Comparison of ENCODE assay signal across 15 cellular contexts in the genomic region with DNA sequence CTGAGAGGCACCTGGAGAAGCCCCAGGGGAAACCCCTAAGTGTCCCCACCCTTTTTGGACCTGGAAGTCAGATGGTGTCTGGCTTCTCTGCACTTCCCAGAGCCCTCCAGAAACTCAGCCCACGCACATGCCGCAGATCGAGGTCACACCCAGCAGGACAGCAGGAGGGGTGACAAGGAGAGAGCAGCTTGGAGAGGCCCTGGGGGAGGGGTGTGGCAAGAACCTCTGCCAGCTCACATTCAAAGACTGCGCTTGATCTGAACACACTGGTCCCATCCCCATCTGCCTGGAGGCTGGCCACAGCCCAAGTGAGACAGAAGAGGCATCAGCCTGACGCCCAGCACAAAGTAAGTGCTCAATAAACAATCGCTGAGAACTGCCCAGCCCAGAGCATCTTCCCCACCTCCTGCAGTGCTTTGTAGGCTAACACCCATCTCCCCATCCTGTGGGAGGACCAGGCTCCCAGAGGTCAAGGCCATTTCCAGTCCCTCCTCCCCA. TPM values are rescaled to one million over a fixed set of nuclear protein-coding genes. Genes with fewer than 3 reads are reported as not detected.
DNase-seq lines count a peak whose midpoint lies in the region; ATAC-seq, FAIRE-seq and TF ChIP-seq lines count a peak whose summit lies in the region.
"Had no signal": no experiment of that assay in that cellular context is flagged by ENCODE, and none has a peak within 500 bp of the region (broad histone marks: within the 10 kb centered on the region; RNA-seq: fewer than 3 reads in every experiment).

No MANE protein-coding gene starts in this region.

- H3K9ac ChIP-seq in NT2/D1 (ENCODE audit: insufficient read length, low read depth), result peak overlapping the region; percentile 21

- H3K4me1 ChIP-seq in NT2/D1 (ENCODE audit: insufficient read depth, insufficient read length) (peaks cover 8% of the 10 kb centered on the region), right atrium auricular region (no peaks in the 10 kb centered on the region), SJCRH30 (no peaks in the 10 kb centered on the region)

- H3K36me3 ChIP-seq in NT2/D1 (ENCODE audit: insufficient read depth, insufficient read length, low read length), result no peaks in the 10 kb centered on the region
- H3K36me3 ChIP-seq in bronchial epithelial cell (ENCODE audit: control insufficient read depth, insufficient read depth, low read length), result no peaks in the 10 kb centered on the region
- H3K36me3 ChIP-seq in right atrium auricular region, result no peaks in the 10 kb centered on the region
- no peaks in the 10 kb centered on the region for H3K36me3 ChIP-seq in SJCRH30

- no peaks in the 10 kb centered on the region for H3K9me3 ChIP-seq in NT2/D1 (ENCODE audit: insufficient read depth, low read length)
- H3K9me3 ChIP-seq in right atrium auricular region, result no peaks in the 10 kb centered on the region
- H3K9me3 ChIP-seq in SJCRH30 (replicated peaks), result no peaks in the 10 kb centered on the region

- peaks cover 9% of the 10 kb centered on the region for H3K27me3 ChIP-seq in NT2/D1 (ENCODE audit: insufficient read depth, insufficient read length)
- H3K27me3 ChIP-seq in bronchial epithelial cell (ENCODE audit: control insufficient read depth, insufficient read depth, low read length), result no peaks in the 10 kb centered on the region
- no peaks in the 10 kb centered on the region for H3K27me3 ChIP-seq in right atrium auricular region
- no peaks in the 10 kb centered on the region for H3K27me3 ChIP-seq in SJCRH30

- no peak for FAIRE-seq in bronchial epithelial cell (lab: Jason Lieb, UNC)
- FAIRE-seq: endometrium had no signal

- H3K4me3 ChIP-seq in NT2/D1 (ENCODE audit: insufficient read length, low read depth) (no peak overlapping the region), bronchial epithelial cell (ENCODE audit: low read depth, low read length) (no peak overlapping the region), right atrium auricular region (no peak overlapping the region), SJCRH30 (no peak overlapping the region)

- ATAC-seq in activated naive CD4-positive, alpha-beta T cell treated with anti-CD3 and anti-CD28 coated beads, Interleukin-2, amount 50 U/mL, for 72 hours, result peak; percentile 64 to 77
- peak; percentile 33 for ATAC-seq in stimulated activated naive CD8-positive, alpha-beta T cell treated with anti-CD3 and anti-CD28 coated beads, Interleukin-15, Interleukin-2, amounts not matched to agents 100 U/mL and 50 U/mL, for 24 hours
- ATAC-seq: naive thymus-derived CD4-positive, alpha-beta T cell; WTC11 had no signal

- H3K4me3 Mint-ChIP-seq in activated naive CD4-positive, alpha-beta T cell treated with anti-CD3 and anti-CD28 coated beads, Interleukin-2, amount 10 ng/mL, durations not matched to agents 7 days and 5 days, result no peak overlapping the region
- no peak overlapping the region for H3K4me3 Mint-ChIP-seq in mesothelial cell of epicardium
- H3K4me3 Mint-ChIP-seq: CD4-positive, CD25-positive, alpha-beta regulatory T cell; WTC11 had no signal

- peaks cover 27% of the 10 kb centered on the region for H3K27me3 Mint-ChIP-seq in activated naive CD4-positive, alpha-beta T cell treated with anti-CD3 and anti-CD28 coated beads, Interleukin-2, amount 10 ng/mL, durations not matched to agents 7 days and 5 days
- peaks cover 13% of the 10 kb centered on the region for H3K27me3 Mint-ChIP-seq in mesothelial cell of epicardium (ENCODE audit: low read depth)
- H3K27me3 Mint-ChIP-seq: CD4-positive, CD25-positive, alpha-beta regulatory T cell had no signal

- no peaks in the 10 kb centered on the region for H3K9me3 Mint-ChIP-seq in activated naive CD4-positive, alpha-beta T cell treated with anti-CD3 and anti-CD28 coated beads, Interleukin-2, amount 50 U/mL, for 72 hours
- H3K9me3 Mint-ChIP-seq in activated naive CD4-positive, alpha-beta T cell treated with anti-CD3 and anti-CD28 coated beads, Interleukin-2, amount 10 ng/mL, durations not matched to agents 7 days and 5 days, result no peaks in the 10 kb centered on the region
- H3K9me3 Mint-ChIP-seq in mesothelial cell of epicardium, result no peaks in the 10 kb centered on the region
- H3K9me3 Mint-ChIP-seq: CD4-positive, CD25-positive, alpha-beta regulatory T cell; naive thymus-derived CD4-positive, alpha-beta T cell; WTC11 had no signal

- peaks cover 29% of the 10 kb centered on the region for H3K4me1 Mint-ChIP-seq in activated naive CD4-positive, alpha-beta T cell treated with anti-CD3 and anti-CD28 coated beads, Interleukin-2, amount 10 ng/mL, durations not matched to agents 7 days and 5 days
- H3K4me1 Mint-ChIP-seq in mesothelial cell of epicardium, result no peaks in the 10 kb centered on the region

- no peak for TF ChIP-seq CTCF in bronchial epithelial cell (IDR thresholded peaks at IDR 0.05; ENCODE audit: insufficient read depth, low read length, severe bottlenecking)
- no peak for TF ChIP-seq CTCF in mesothelial cell of epicardium (IDR thresholded peaks at IDR 0.05; ENCODE audit: unreplicated experiment)
- no peak for TF ChIP-seq CTCF in right atrium auricular region (IDR thresholded peaks at IDR 0.05)

- peak overlapping the region; percentile 65 to 70 for H3K27ac Mint-ChIP-seq in activated naive CD4-positive, alpha-beta T cell treated with anti-CD3 and anti-CD28 coated beads, Interleukin-2, amount 50 U/mL, for 72 hours
- no peak overlapping the region for H3K27ac Mint-ChIP-seq in activated naive CD4-positive, alpha-beta T cell treated with anti-CD3 and anti-CD28 coated beads, Interleukin-2, amount 10 ng/mL, durations not matched to agents 7 days and 5 days
- H3K27ac Mint-ChIP-seq in mesothelial cell of epicardium, result no peak overlapping the region
- H3K27ac Mint-ChIP-seq: WTC11 had no signal

- H3K36me3 Mint-ChIP-seq in activated naive CD4-positive, alpha-beta T cell treated with anti-CD3 and anti-CD28 coated beads, Interleukin-2, amount 50 U/mL, for 72 hours, result no peaks in the 10 kb centered on the region
- H3K36me3 Mint-ChIP-seq in activated naive CD4-positive, alpha-beta T cell treated with anti-CD3 and anti-CD28 coated beads, Interleukin-2, amount 10 ng/mL, durations not matched to agents 7 days and 5 days, result no peaks in the 10 kb centered on the region
- H3K36me3 Mint-ChIP-seq in mesothelial cell of epicardium, result no peaks in the 10 kb centered on the region
- H3K36me3 Mint-ChIP-seq: CD4-positive, CD25-positive, alpha-beta regulatory T cell; WTC11 had no signal

- no peak overlapping the region for H3K27ac ChIP-seq in right atrium auricular region
- H3K27ac ChIP-seq in SJCRH30, result no peak overlapping the region

- DNase-seq in activated naive CD4-positive, alpha-beta T cell treated with anti-CD3 and anti-CD28 coated beads, Interleukin-2, amount 50 U/mL, for 72 hours (ENCODE audit: low spot score in 2 of 2), result no peak
- no peak for DNase-seq in activated naive CD4-positive, alpha-beta T cell treated with anti-CD3 and anti-CD28 coated beads, Interleukin-2, amount 10 ng/mL, durations not matched to agents 7 days and 5 days
- DNase-seq in NT2/D1 (ENCODE audit: low read depth, low spot score) (no peak), bronchial epithelial cell (ENCODE audit: low read depth) (peak; percentile 33), mesothelial cell of epicardium (ENCODE audit: low spot score in 2 of 2, unreplicated experiment in 2 of 2) (no peak), right atrium auricular region (ENCODE audit: low spot score) (no peak), SJCRH30 (no peak)
- peak; percentile 29 for DNase-seq in stimulated activated naive CD8-positive, alpha-beta T cell treated with anti-CD3 and anti-CD28 coated beads, Interleukin-15, Interleukin-2, amounts not matched to agents 100 U/mL and 50 U/mL, for 24 hours
- DNase-seq: aorta, NCI-H187 treated with DMSO at 0.1 percent for 48 hours had no signal

- CTCF ChIA-PET in activated naive CD4-positive, alpha-beta T cell treated with anti-CD3 and anti-CD28 coated beads, Interleukin-2, amount 10 ng/mL, durations not matched to agents 7 days and 5 days (lab: Charles Lee), result no interaction called here

RNA-seq across cellular contexts. Expression of a gene that starts 21.4 kb away (rescaled TPM):
- 10 to 100 TPM in 1 of 2 donors, 1 to 10 TPM in 1; 8.7 to 27.8 TPM for total RNA-seq in activated naive CD4-positive, alpha-beta T cell treated with anti-CD3 and anti-CD28 coated beads, Interleukin-2, amount 50 U/mL, for 72 hours
- total RNA-seq in bronchial epithelial cell (not detected in 2 replicates), mesothelial cell of epicardium (0.18 to 0.47 TPM in 2 of 3 replicates, not detected in the other), right atrium auricular region (not detected)
- not detected in 2 replicates for total RNA-seq in SJCRH30 (2014; rRNA removed; shearing (Covaris generic))
- total RNA-seq: aorta, skeletal muscle tissue had no signal

RNA-seq across cellular contexts. Expression of a gene that starts 36.6 kb away (rescaled TPM):
- total RNA-seq in activated naive CD4-positive, alpha-beta T cell treated with anti-CD3 and anti-CD28 coated beads, Interleukin-2, amount 50 U/mL, for 72 hours, result 10 to 100 TPM; 20.0 to 35.7 TPM
- total RNA-seq in bronchial epithelial cell (7.4 and 22.3 TPM in 2 replicates), mesothelial cell of epicardium (34.9 to 42.2 TPM (median 41.0 TPM) in 3 replicates), right atrium auricular region (10 to 100 TPM; 44.9 to 54.8 TPM)
- total RNA-seq in SJCRH30 (2014; rRNA removed; shearing (Covaris generic)), result 12.5 and 14.1 TPM in 2 replicates

Comparison
In these comparisons a context has a peak if more than half of its experiments do, and no peak if none do; other contexts are left out.
1. H3K27ac Mint-ChIP-seq: peak in activated naive CD4-positive, alpha-beta T cell treated with anti-CD3 and anti-CD28 coated beads, Interleukin-2, amount 50 U/mL, for 72 hours (2 of 2); none in activated naive CD4-positive, alpha-beta T cell treated with anti-CD3 and anti-CD28 coated beads, Interleukin-2, amount 10 ng/mL, durations not matched to agents 7 days and 5 days (single experiment) and mesothelial cell of epicardium (single experiment).
2. DNase-seq: peak in bronchial epithelial cell (single experiment) and stimulated activated naive CD8-positive, alpha-beta T cell treated with anti-CD3 and anti-CD28 coated beads, Interleukin-15, Interleukin-2, amounts not matched to agents 100 U/mL and 50 U/mL, for 24 hours (single experiment); none in activated naive CD4-positive, alpha-beta T cell treated with anti-CD3 and anti-CD28 coated beads, Interleukin-2, amount 50 U/mL, for 72 hours (0 of 2), activated naive CD4-positive, alpha-beta T cell treated with anti-CD3 and anti-CD28 coated beads, Interleukin-2, amount 10 ng/mL, durations not matched to agents 7 days and 5 days (single experiment), NT2/D1 (single experiment), mesothelial cell of epicardium (0 of 2), right atrium auricular region (single experiment) and SJCRH30 (0 of 2).